In genomic region chr14:50148799-50149198, GRCh38 we compare ENCODE assay signal across 9 cellular contexts.
"Had no signal": no experiment of that assay in that cellular context is flagged by ENCODE, and none has a peak within 500 bp of the region (broad histone marks: within the 10 kb centered on the region; RNA-seq: fewer than 3 reads in every experiment).

No MANE protein-coding gene starts in this region.

- H3K4me3 ChIP-seq: GM23248, GM23338, HAP-1 had no signal

- H3K4me1 ChIP-seq: HAP-1 had no signal

- H2AFZ ChIP-seq: GM23248, GM23338 had no signal

- ATAC-seq: GM23338, HCT116 had no signal

- H3K9me3 ChIP-seq: HAP-1 had no signal

- H3K9ac ChIP-seq: GM23248 had no signal

- H3K4me2 ChIP-seq: GM23338 had no signal

- DNase-seq: GM23248, GOT3, H7, H9, HCEC 1CT, HFFc6 had no signal

- H3K27ac ChIP-seq: GM23248 had no signal
